ENCODE assay signal across 21 cellular contexts in genomic region chr2:19677825-19678518, GRCh38.
DNase-seq lines count a peak whose midpoint lies in the region; ATAC-seq and TF ChIP-seq lines count a peak whose summit lies in the region.
"Had no signal": no experiment of that assay in that cellular context is flagged by ENCODE, and none has a peak within 500 bp of the region (broad histone marks: within the 10 kb centered on the region; RNA-seq: fewer than 3 reads in every experiment).

No MANE protein-coding gene starts in this region.

- H3K36me3 ChIP-seq in right atrium auricular region = no peaks in the 10 kb centered on the region
- no peaks in the 10 kb centered on the region for H3K36me3 ChIP-seq in naive thymus-derived CD4-positive, alpha-beta T cell (ENCODE audit: control insufficient read depth in 2 of 3, insufficient read depth in 3 of 3, low read length in 3 of 3)
- H3K36me3 ChIP-seq: BLaER1 had no signal

- H3K4me3 ChIP-seq in right atrium auricular region = no peak overlapping the region
- H3K4me3 ChIP-seq in naive thymus-derived CD4-positive, alpha-beta T cell (ENCODE audit: low read length) = no peak overlapping the region
- H3K4me3 ChIP-seq: BLaER1 had no signal

- H3K27me3 ChIP-seq in right atrium auricular region = no peaks in the 10 kb centered on the region
- no peaks in the 10 kb centered on the region for H3K27me3 ChIP-seq in naive thymus-derived CD4-positive, alpha-beta T cell (ENCODE audit: control insufficient read depth in 2 of 2, insufficient read depth in 2 of 2, low read length in 2 of 2)
- H3K27me3 ChIP-seq: BLaER1 had no signal

- POLR2A ChIA-PET in naive thymus-derived CD4-positive, alpha-beta T cell (lab: Charles Lee) = no interaction called here

- H3K36me3 Mint-ChIP-seq in naive thymus-derived CD4-positive, alpha-beta T cell = no peaks in the 10 kb centered on the region
- H3K36me3 Mint-ChIP-seq in chondrocyte (ENCODE audit: low read depth) = no peaks in the 10 kb centered on the region
- H3K36me3 Mint-ChIP-seq: CD8-positive, alpha-beta T cell; IgD-negative memory B cell had no signal

- TF ChIP-seq CTCF in right atrium auricular region (IDR thresholded peaks at IDR 0.05) (no peak), chondrocyte (IDR thresholded peaks at IDR 0.05) (no peak)

- peak overlapping the region; percentile 35 to 78 for H3K27ac ChIP-seq in right atrium auricular region
- H3K27ac ChIP-seq in naive thymus-derived CD4-positive, alpha-beta T cell (ENCODE audit: low read depth, low read length) = no peak overlapping the region
- H3K27ac ChIP-seq: BLaER1 had no signal

- CTCF ChIA-PET in naive thymus-derived CD4-positive, alpha-beta T cell (lab: Charles Lee) = no interaction called here

- no peaks in the 10 kb centered on the region for H3K9me3 Mint-ChIP-seq in stimulated activated naive CD8-positive, alpha-beta T cell treated with anti-CD3 and anti-CD28 coated beads, Interleukin-15, amount 100 ng/mL, for 72 hours
- H3K9me3 Mint-ChIP-seq in naive thymus-derived CD4-positive, alpha-beta T cell = no peaks in the 10 kb centered on the region
- no peaks in the 10 kb centered on the region for H3K9me3 Mint-ChIP-seq in chondrocyte (ENCODE audit: low read depth)
- H3K9me3 Mint-ChIP-seq: CD8-positive, alpha-beta T cell had no signal

- no peak overlapping the region for H3K4me3 Mint-ChIP-seq in stimulated activated naive CD8-positive, alpha-beta T cell treated with anti-CD3 and anti-CD28 coated beads, Interleukin-15, amount 100 ng/mL, for 72 hours
- no peak overlapping the region for H3K4me3 Mint-ChIP-seq in naive thymus-derived CD4-positive, alpha-beta T cell
- no peak overlapping the region for H3K4me3 Mint-ChIP-seq in chondrocyte (ENCODE audit: unreplicated experiment)
- H3K4me3 Mint-ChIP-seq: CD8-positive, alpha-beta T cell; IgD-negative memory B cell had no signal

- H3K4me1 ChIP-seq in right atrium auricular region = peaks cover 0 to 17% of the 10 kb centered on the region in 2 donors
- H3K4me1 ChIP-seq in naive thymus-derived CD4-positive, alpha-beta T cell (ENCODE audit: control insufficient read depth in 2 of 2, insufficient read depth in 2 of 2, low read length in 2 of 2) = no peaks in the 10 kb centered on the region
- H3K4me1 ChIP-seq: BLaER1 had no signal

- H3K27me3 Mint-ChIP-seq in stimulated activated naive CD8-positive, alpha-beta T cell treated with anti-CD3 and anti-CD28 coated beads, Interleukin-15, amount 100 ng/mL, for 72 hours = peaks cover 25% of the 10 kb centered on the region
- peaks cover 0 to 31% (median 16%) of the 10 kb centered on the region in 5 donors for H3K27me3 Mint-ChIP-seq in naive thymus-derived CD4-positive, alpha-beta T cell
- no peaks in the 10 kb centered on the region for H3K27me3 Mint-ChIP-seq in chondrocyte (ENCODE audit: low read depth)

- intact Hi-C loops in naive thymus-derived CD4-positive, alpha-beta T cell (cut with micrococcal nuclease) = no loop called here

- no peak for DNase-seq in stimulated activated naive CD8-positive, alpha-beta T cell treated with anti-CD3 and anti-CD28 coated beads, Interleukin-15, amount 100 ng/mL, for 72 hours
- no peak for DNase-seq in stimulated activated naive CD8-positive, alpha-beta T cell treated with anti-CD3 and anti-CD28 coated beads, Interleukin-15, Interleukin-2, amounts not matched to agents 100 U/mL and 50 U/mL, for 24 hours
- peak; percentile 70 for DNase-seq in right atrium auricular region (ENCODE audit: low spot score)
- no peak for DNase-seq in naive thymus-derived CD4-positive, alpha-beta T cell
- DNase-seq in chondrocyte (ENCODE audit: low spot score) = no peak
- DNase-seq in AML-193 (lab: John Stamatoyannopoulos, UW) = no peak
- DNase-seq in NCI-H2171 (lab: John Stamatoyannopoulos, UW) = no peak
- DNase-seq in D341Med (ENCODE audit: low spot score) = no peak
- DNase-seq: 8988T; CD8-positive, alpha-beta T cell; DND-41; H7; Kasumi-1; NCI-H1105 treated with DMSO at 0.1 percent for 48 hours; NCI-H187; NCI-H446; NCI-H69; NK-92 treated with Interleukin-12 subunit alpha and Interleukin-12 subunit beta, amount 100 ng/mL, for 24 hours; RPMI8226 had no signal

- H3K27ac Mint-ChIP-seq in stimulated activated naive CD8-positive, alpha-beta T cell treated with anti-CD3 and anti-CD28 coated beads, Interleukin-15, amount 100 ng/mL, for 72 hours = no peak overlapping the region
- no peak overlapping the region for H3K27ac Mint-ChIP-seq in naive thymus-derived CD4-positive, alpha-beta T cell
- no peak overlapping the region for H3K27ac Mint-ChIP-seq in chondrocyte (ENCODE audit: unreplicated experiment)
- H3K27ac Mint-ChIP-seq: CD8-positive, alpha-beta T cell; IgD-negative memory B cell had no signal

- H3K9me3 ChIP-seq in right atrium auricular region = no peaks in the 10 kb centered on the region
- no peaks in the 10 kb centered on the region for H3K9me3 ChIP-seq in naive thymus-derived CD4-positive, alpha-beta T cell (ENCODE audit: control insufficient read depth in 2 of 3, low read length in 3 of 3)
- H3K9me3 ChIP-seq: BLaER1 had no signal

- no peaks in the 10 kb centered on the region for H3K4me1 Mint-ChIP-seq in stimulated activated naive CD8-positive, alpha-beta T cell treated with anti-CD3 and anti-CD28 coated beads, Interleukin-15, amount 100 ng/mL, for 72 hours
- H3K4me1 Mint-ChIP-seq in naive thymus-derived CD4-positive, alpha-beta T cell = peaks cover 0 to 4% (median 0%) of the 10 kb centered on the region in 7 donors
- peaks cover 38% of the 10 kb centered on the region for H3K4me1 Mint-ChIP-seq in chondrocyte (ENCODE audit: low read depth)
- H3K4me1 Mint-ChIP-seq: IgD-negative memory B cell had no signal

- ATAC-seq in stimulated activated naive CD8-positive, alpha-beta T cell treated with anti-CD3 and anti-CD28 coated beads, Interleukin-15, amount 100 ng/mL, for 72 hours = peak; percentile 5
- no peak for ATAC-seq in stimulated activated naive CD8-positive, alpha-beta T cell treated with anti-CD3 and anti-CD28 coated beads, Interleukin-15, Interleukin-2, amounts not matched to agents 100 U/mL and 50 U/mL, for 24 hours
- ATAC-seq in naive thymus-derived CD4-positive, alpha-beta T cell = peak; percentile 6
- ATAC-seq: CD8-positive, alpha-beta T cell had no signal
